Comparison of ENCODE assay signal across 19 cellular contexts in the genomic region with DNA sequence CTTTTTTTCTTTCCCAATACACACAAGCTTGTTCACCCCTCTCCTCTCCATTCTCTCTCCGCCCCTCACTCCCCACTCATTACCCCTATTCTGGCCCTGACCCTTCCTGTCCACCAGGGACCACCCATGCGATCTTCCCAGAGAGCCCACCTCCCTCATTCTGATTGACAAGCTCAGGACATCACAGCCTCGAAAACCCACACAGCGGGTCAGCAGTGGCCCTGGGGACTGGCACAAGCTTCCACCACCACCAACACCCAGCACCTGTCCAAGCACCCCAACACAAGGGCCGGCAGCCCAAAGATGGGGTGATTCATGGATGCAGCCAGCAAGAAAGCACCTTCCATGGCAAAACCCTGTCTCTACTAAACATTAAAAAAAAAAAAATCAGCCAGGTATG.
"Had no signal": no experiment of that assay in that cellular context is flagged by ENCODE, and none has a peak within 500 bp of the region (broad histone marks: within the 10 kb centered on the region; RNA-seq: fewer than 3 reads in every experiment).

No MANE protein-coding gene starts in this region.

- ATAC-seq: activated CD8-positive, alpha-beta T cell treated with anti-CD3 and anti-CD28 coated beads, Interleukin-2, amount 10 ng/mL, durations not matched to agents 7 days and 5 days; gastrocnemius medialis; heart left ventricle; left lung; pancreas; right lobe of liver; T-cell had no signal

- H3K27me3 ChIP-seq: gastrocnemius medialis, heart left ventricle, left lung, pancreas, right lobe of liver, tibial artery had no signal

- DNase-seq: activated CD4-positive, alpha-beta T cell treated with anti-CD3 and anti-CD28 coated beads, Interleukin-2, amount 10 ng/mL, durations not matched to agents 24 days and 14 days; activated CD8-positive, alpha-beta memory T cell treated with anti-CD3 and anti-CD28 coated beads, Interleukin-2, amount 50 U/mL, for 4 hours; activated CD8-positive, alpha-beta T cell treated with anti-CD3 and anti-CD28 coated beads, Interleukin-2, amount 10 ng/mL, durations not matched to agents 7 days and 5 days; activated effector memory CD4-positive, alpha-beta T cell treated with Interleukin-2 at 50 U/mL for 16 hours; activated naive CD4-positive, alpha-beta T cell treated with anti-CD3 and anti-CD28 coated beads, Interleukin-2, amount 10 ng/mL, durations not matched to agents 7 days and 5 days; activated T-cell treated with anti-CD3 and anti-CD28 coated beads, Interleukin-2, amount 50 U/mL, for 48 hours; cerebellar nuclear complex; cortex of kidney; gastrocnemius medialis; heart left ventricle; kidney; left lung; pancreas; right lobe of liver; stimulated activated naive CD4-positive, alpha-beta T cell treated with Interleukin-2 at 50 U/mL for 16 hours; substantia nigra; T-cell; tibial artery had no signal

- H3K4me3 Mint-ChIP-seq: activated CD4-positive, alpha-beta T cell treated with anti-CD3 and anti-CD28 coated beads, Interleukin-2, amount 10 ng/mL, durations not matched to agents 24 days and 14 days; activated CD8-positive, alpha-beta T cell treated with anti-CD3 and anti-CD28 coated beads, Interleukin-2, amount 10 ng/mL, durations not matched to agents 7 days and 5 days; activated naive CD4-positive, alpha-beta T cell treated with anti-CD3 and anti-CD28 coated beads, Interleukin-2, amount 10 ng/mL, durations not matched to agents 7 days and 5 days; neural crest cell; T-cell had no signal

- H3K4me1 ChIP-seq: gastrocnemius medialis, left lung, pancreas, right lobe of liver, tibial artery had no signal

- H3K9me3 ChIP-seq: gastrocnemius medialis, heart left ventricle, left lung, pancreas, right lobe of liver, tibial artery had no signal

- H3K27ac ChIP-seq: gastrocnemius medialis, left lung, pancreas, right lobe of liver, tibial artery had no signal

- H3K4me3 ChIP-seq: gastrocnemius medialis, heart left ventricle, left lung, pancreas, right lobe of liver, tibial artery had no signal

- H3K27ac Mint-ChIP-seq: activated CD4-positive, alpha-beta T cell treated with anti-CD3 and anti-CD28 coated beads, Interleukin-2, amount 10 ng/mL, durations not matched to agents 24 days and 14 days had no signal

- H3K36me3 ChIP-seq: gastrocnemius medialis, heart left ventricle, left lung, pancreas, right lobe of liver, tibial artery had no signal
